In genomic region chr19:10126213-10126639, GRCh38 we compare ENCODE assay signal across 21 cellular contexts. TPM values are rescaled to one million over a fixed set of nuclear protein-coding genes. Genes with fewer than 3 reads are reported as not detected.
DNase-seq lines count a peak whose midpoint lies in the region; ATAC-seq, FAIRE-seq and TF ChIP-seq lines count a peak whose summit lies in the region.
"Had no signal": no experiment of that assay in that cellular context is flagged by ENCODE, and none has a peak within 500 bp of the region (broad histone marks: within the 10 kb centered on the region; RNA-seq: fewer than 3 reads in every experiment).

No MANE protein-coding gene starts in this region.

- H3K4me1 ChIP-seq in liver (ENCODE audit: control insufficient read depth in 4 of 4, insufficient read depth in 4 of 4, low read length in 3 of 4) (no peaks in the 10 kb centered on the region), HepG2 (ENCODE audit: insufficient read depth, low read length) (no peaks in the 10 kb centered on the region), upper lobe of right lung (no peaks in the 10 kb centered on the region)
- H3K4me1 ChIP-seq: A549, pancreas had no signal

- H3K36me3 ChIP-seq in liver (ENCODE audit: control insufficient read depth in 4 of 4, insufficient read depth in 3 of 4, low read depth in 1 of 4, low read length in 3 of 4), result peaks cover 0 to 3% (median 0%) of the 10 kb centered on the region in 4 donors
- no peaks in the 10 kb centered on the region for H3K36me3 ChIP-seq in HepG2 (replicated peaks in 1 of 2; ENCODE audit: control insufficient read depth in 1 of 2, insufficient read depth in 2 of 2, low read length in 2 of 2)
- H3K36me3 ChIP-seq in upper lobe of right lung, result peaks cover 30% of the 10 kb centered on the region
- H3K36me3 ChIP-seq: pancreas, vagina had no signal

- CTCF ChIA-PET in HepG2 (lab: Yijun Ruan, JAX; ENCODE audit: low intra/inter-chr PET ratio, low total read pairs), result no interaction called here

- in situ Hi-C loops in HepG2 (cut with HindIII; ENCODE audit: extremely low pct_ligation_motif_present, low pct_unique_long_range_greater_than_20kb), result no loop called here

- no peaks in the 10 kb centered on the region for H3K9me3 ChIP-seq in liver (ENCODE audit: control insufficient read depth in 4 of 4, low read length in 3 of 4)
- H3K9me3 ChIP-seq in HepG2 (ENCODE audit: low read length), result no peaks in the 10 kb centered on the region
- no peaks in the 10 kb centered on the region for H3K9me3 ChIP-seq in upper lobe of right lung
- H3K9me3 ChIP-seq: A549, pancreas, vagina had no signal

- FAIRE-seq in HepG2 (lab: Jason Lieb, UNC), result no peak
- FAIRE-seq: A549, pancreas had no signal

- TF ChIP-seq CTCF in liver (IDR thresholded peaks at IDR 0.05; ENCODE audit: low read depth, low read length, missing input control), result no peak
- TF ChIP-seq CTCF in HepG2 (CRISPR knock-in tag; IDR thresholded peaks at IDR 0.05), result no peak
- no peak for TF ChIP-seq CTCF in upper lobe of right lung (IDR thresholded peaks at IDR 0.05)

- BruUV-seq in HepG2 (replicated peaks; lab: Mats Ljungman, UMichigan), result no TSS peak

- H3K4me3 ChIP-seq in liver (ENCODE audit: low read depth in 1 of 3, low read length in 3 of 3) (no peak overlapping the region), HepG2 (replicated peaks in 1 of 3; ENCODE audit: insufficient read depth in 1 of 3, low read depth in 2 of 3, low read length in 3 of 3) (no peak overlapping the region), upper lobe of right lung (no peak overlapping the region)
- H3K4me3 ChIP-seq: A549, pancreas, vagina had no signal

- H3K27ac ChIP-seq in liver (ENCODE audit: low read depth in 1 of 2, low read length in 2 of 2), result no peak overlapping the region
- no peak overlapping the region for H3K27ac ChIP-seq in HepG2 (ENCODE audit: extremely low read length, insufficient read depth, low read length)
- peak overlapping the region; percentile 65 for H3K27ac ChIP-seq in upper lobe of right lung
- H3K27ac ChIP-seq: A549, RWPE1, vagina had no signal

- H3K79me2 ChIP-seq in HepG2 (ENCODE audit: insufficient read depth, low read length), result no peaks in the 10 kb centered on the region

- POLR2A ChIA-PET in HepG2 (lab: Yijun Ruan, JAX), result no interaction called here

- TF ChIP-seq EP300 in HepG2 (IDR thresholded peaks at IDR 0.05; ENCODE audit: low read depth in 2 of 2, low read length in 2 of 2), result no peak
- no peak for TF ChIP-seq EP300 in HepG2 (CRISPR knock-in tag; IDR thresholded peaks at IDR 0.05; ENCODE audit: borderline replicate concordance)

- intact Hi-C loops in HepG2 (cut with micrococcal nuclease; ENCODE audit: unreplicated experiment), result no loop called here
- intact Hi-C loops in upper lobe of right lung (cut with DNase I), result no loop called here

- ATAC-seq in HepG2 (no peak), left lobe of liver (peak; percentile 14), upper lobe of right lung (peak; percentile 85), esophagus mucosa (no peak), HG02642 (IDR thresholded peaks at IDR 0.05; ENCODE audit: poor library complexity, unreplicated experiment) (no peak)
- ATAC-seq: A549, T-cell had no signal

- WGBS in liver, result 85% methylated on average over 4 of the region's 4 CpGs
- WGBS in HepG2 (ENCODE audit: low lambda C conversion rate), result 95% methylated on average over 4 of the region's 4 CpGs

- TF ChIP-seq RAD21 in liver (IDR thresholded peaks at IDR 0.05) (no peak), HepG2 (CRISPR knock-in tag; IDR thresholded peaks at IDR 0.05) (no peak)

- H3K9ac ChIP-seq in liver (ENCODE audit: low read depth in 1 of 2, low read length in 2 of 2) (no peak overlapping the region), HepG2 (ENCODE audit: insufficient read depth, low read depth, low read length) (no peak overlapping the region)

- no peak for TF ChIP-seq POLR2A in HepG2 (IDR thresholded peaks at IDR 0.05; ENCODE audit: insufficient read depth in 1 of 2, low read depth in 2 of 2, low read length in 2 of 2)

- no peak overlapping the region for H3K4me2 ChIP-seq in HepG2 (ENCODE audit: low read depth, low read length)
- H3K4me2 ChIP-seq: A549 had no signal

- no peak for DNase-seq in HepG2 (ENCODE audit: low spot score)
- peak; percentile 91 for DNase-seq in SIG-M5 treated with dmso at 0.1 percent for 504 hours (lab: John Stamatoyannopoulos, UW; ENCODE audit: unreplicated experiment)
- no peak for DNase-seq in left lobe of liver (ENCODE audit: low spot score)
- DNase-seq in upper lobe of right lung, result no peak
- no peak for DNase-seq in NCI-H1436 (lab: John Stamatoyannopoulos, UW)
- DNase-seq: activated CD4-positive, alpha-beta memory T cell treated with anti-CD3 and anti-CD28 coated beads, Interleukin-2, amount 10 ng/mL, durations not matched to agents 7 days and 5 days; activated T-cell treated with anti-CD3 and anti-CD28 coated beads, Interleukin-2, amount 50 U/mL, for 24 hours; C1 segment of cervical spinal cord; DMS 273 treated with DMSO at 0.1 percent for 48 hours; H9; mammary epithelial cell; NCI-H187; NCI-H2227 treated with DMSO at 0.1 percent for 48 hours; pancreas; T-cell had no signal

- no peaks in the 10 kb centered on the region for H3K27me3 ChIP-seq in liver (ENCODE audit: control insufficient read depth in 4 of 4, insufficient read depth in 4 of 4, low read length in 3 of 4)
- H3K27me3 ChIP-seq in HepG2 (ENCODE audit: control insufficient read depth in 1 of 2, insufficient read depth in 2 of 2, low read length in 2 of 2), result no peaks in the 10 kb centered on the region
- H3K27me3 ChIP-seq in upper lobe of right lung, result no peaks in the 10 kb centered on the region
- H3K27me3 ChIP-seq: pancreas, vagina had no signal

- H2AFZ ChIP-seq in HepG2 (ENCODE audit: low read length), result no peak overlapping the region

- H4K20me1 ChIP-seq in HepG2 (ENCODE audit: insufficient read depth, low read length), result no peaks in the 10 kb centered on the region

RNA-seq across cellular contexts. Expression of gene EIF3G, which starts 6.5 kb away (rescaled TPM):
- 10 to 100 TPM; 86.2 to 96.3 TPM for total RNA-seq in liver
- 10 to 100 TPM; 71.0 to 84.4 TPM for polyA plus RNA-seq in liver
- 173 and 206 TPM in 2 replicates for total RNA-seq in HepG2 (2016; rRNA removed; fragmentation: Illumina TruSeq; extraction: Trizol)
- 168 and 195 TPM in 2 replicates for total RNA-seq in HepG2 (2016; cell fraction: cytosol; rRNA removed; fragmentation: Illumina TruSeq; extraction: Trizol; ENCODE audit: low read depth)
- 150 and 220 TPM in 2 replicates for total RNA-seq in HepG2 (2016; cell fraction: insoluble cytoplasmic fraction; rRNA removed; fragmentation: Illumina TruSeq; extraction: Trizol)
- 162 and 175 TPM in 2 replicates for total RNA-seq in HepG2 (2016; cell fraction: membrane; rRNA removed; fragmentation: Illumina TruSeq; extraction: Trizol)
- 111 and 116 TPM in 2 replicates for total RNA-seq in HepG2 (2016; cell fraction: nucleus; rRNA removed; fragmentation: Illumina TruSeq; extraction: Trizol)
- 135 and 141 TPM in 2 replicates for polyA plus RNA-seq in HepG2 (2011; rRNA removed)
- 116 and 159 TPM in 2 replicates for polyA plus RNA-seq in HepG2 (2011; cell fraction: cytosol; rRNA removed)
- 984 and 1,211 TPM in 2 replicates for polyA plus RNA-seq in HepG2 (2011; cell fraction: nucleus; rRNA removed)
- 126 and 143 TPM in 2 replicates for polyA plus RNA-seq in HepG2 (2012)
- polyA plus RNA-seq in HepG2 (2016; cell fraction: cytosol; fragmentation: Illumina TruSeq; extraction: Trizol; ENCODE audit: low read depth), result 131 and 139 TPM in 2 replicates
- polyA plus RNA-seq in HepG2 (2016; cell fraction: insoluble cytoplasmic fraction; fragmentation: Illumina TruSeq; extraction: Trizol; ENCODE audit: low read depth), result 150 and 174 TPM in 2 replicates
- polyA plus RNA-seq in HepG2 (2016; cell fraction: membrane; fragmentation: Illumina TruSeq; extraction: Trizol; ENCODE audit: low read depth), result 143 and 147 TPM in 2 replicates
- polyA plus RNA-seq in HepG2 (2016; cell fraction: nucleus; fragmentation: Illumina TruSeq; extraction: Trizol; ENCODE audit: insufficient read depth, low read depth), result 284 and 296 TPM in 2 replicates
- polyA minus RNA-seq in HepG2 (2011; rRNA and poly(A)+ RNA removed; ENCODE audit: low replicate concordance), result 86.0 and 105 TPM in 2 replicates
- polyA minus RNA-seq in HepG2 (2011; cell fraction: cytosol; rRNA and poly(A)+ RNA removed), result 35.8 and 39.9 TPM in 2 replicates
- polyA minus RNA-seq in HepG2 (2011; cell fraction: nucleus; rRNA and poly(A)+ RNA removed), result 64.5 and 67.1 TPM in 2 replicates
- 84.6 TPM for total RNA-seq in left lobe of liver
- 175 TPM for total RNA-seq in upper lobe of right lung
- 166 TPM for total RNA-seq in esophagus mucosa

RNA-seq across cellular contexts. Expression of gene P2RY11, which starts 14.7 kb away (rescaled TPM):
- total RNA-seq in liver (1 to 10 TPM; 3.2 to 4.1 TPM), HepG2 (2016; rRNA removed; fragmentation: Illumina TruSeq; extraction: Trizol) (1.5 and 4.0 TPM in 2 replicates), left lobe of liver (6.6 TPM), upper lobe of right lung (13.5 TPM), esophagus mucosa (4.8 TPM)
- polyA plus RNA-seq in liver (1 to 10 TPM in 1 of 2 donors, under 1 TPM in 1; 0.68 to 5.3 TPM), HepG2 (2011; rRNA removed) (7.8 and 13.2 TPM in 2 replicates)
- total RNA-seq in HepG2 (2016; cell fraction: cytosol; rRNA removed; fragmentation: Illumina TruSeq; extraction: Trizol; ENCODE audit: low read depth), result 0.44 and 0.51 TPM in 2 replicates
- total RNA-seq in HepG2 (2016; cell fraction: insoluble cytoplasmic fraction; rRNA removed; fragmentation: Illumina TruSeq; extraction: Trizol), result 1.2 and 3.7 TPM in 2 replicates
- 1.00 and 1.3 TPM in 2 replicates for total RNA-seq in HepG2 (2016; cell fraction: membrane; rRNA removed; fragmentation: Illumina TruSeq; extraction: Trizol)
- 3.5 and 5.0 TPM in 2 replicates for total RNA-seq in HepG2 (2016; cell fraction: nucleus; rRNA removed; fragmentation: Illumina TruSeq; extraction: Trizol)
- polyA plus RNA-seq in HepG2 (2011; cell fraction: cytosol; rRNA removed), result 3.7 and 6.4 TPM in 2 replicates
- polyA plus RNA-seq in HepG2 (2011; cell fraction: nucleus; rRNA removed), result 54.8 and 89.7 TPM in 2 replicates
- polyA plus RNA-seq in HepG2 (2012), result 9.0 and 12.8 TPM in 2 replicates
- polyA plus RNA-seq in HepG2 (2016; cell fraction: cytosol; fragmentation: Illumina TruSeq; extraction: Trizol; ENCODE audit: low read depth), result 0.51 and 0.64 TPM in 2 replicates
- 2.7 and 3.1 TPM in 2 replicates for polyA plus RNA-seq in HepG2 (2016; cell fraction: insoluble cytoplasmic fraction; fragmentation: Illumina TruSeq; extraction: Trizol; ENCODE audit: low read depth)
- polyA plus RNA-seq in HepG2 (2016; cell fraction: membrane; fragmentation: Illumina TruSeq; extraction: Trizol; ENCODE audit: low read depth), result 0.66 and 0.74 TPM in 2 replicates
- 26.8 and 36.2 TPM in 2 replicates for polyA plus RNA-seq in HepG2 (2016; cell fraction: nucleus; fragmentation: Illumina TruSeq; extraction: Trizol; ENCODE audit: insufficient read depth, low read depth)
- polyA minus RNA-seq in HepG2 (2011; rRNA and poly(A)+ RNA removed; ENCODE audit: low replicate concordance), result 18.1 and 21.5 TPM in 2 replicates
- 5.4 and 5.5 TPM in 2 replicates for polyA minus RNA-seq in HepG2 (2011; cell fraction: cytosol; rRNA and poly(A)+ RNA removed)
- 8.0 and 12.6 TPM in 2 replicates for polyA minus RNA-seq in HepG2 (2011; cell fraction: nucleus; rRNA and poly(A)+ RNA removed)

RNA-seq across cellular contexts. Expression of gene PPAN, which starts 20.1 kb away (rescaled TPM):
- total RNA-seq in liver, result 10 to 100 TPM; 10.4 to 18.1 TPM
- 10 to 100 TPM; 10.1 to 20.7 TPM for polyA plus RNA-seq in liver
- total RNA-seq in HepG2 (2016; rRNA removed; fragmentation: Illumina TruSeq; extraction: Trizol), result 23.9 and 36.2 TPM in 2 replicates
- 17.2 and 20.8 TPM in 2 replicates for total RNA-seq in HepG2 (2016; cell fraction: cytosol; rRNA removed; fragmentation: Illumina TruSeq; extraction: Trizol; ENCODE audit: low read depth)
- 22.0 and 41.0 TPM in 2 replicates for total RNA-seq in HepG2 (2016; cell fraction: insoluble cytoplasmic fraction; rRNA removed; fragmentation: Illumina TruSeq; extraction: Trizol)
- total RNA-seq in HepG2 (2016; cell fraction: membrane; rRNA removed; fragmentation: Illumina TruSeq; extraction: Trizol), result 19.3 and 20.0 TPM in 2 replicates
- total RNA-seq in HepG2 (2016; cell fraction: nucleus; rRNA removed; fragmentation: Illumina TruSeq; extraction: Trizol), result 29.5 and 36.7 TPM in 2 replicates
- polyA plus RNA-seq in HepG2 (2011; rRNA removed), result 41.9 and 53.5 TPM in 2 replicates
- polyA plus RNA-seq in HepG2 (2011; cell fraction: cytosol; rRNA removed), result 25.0 and 35.7 TPM in 2 replicates
- polyA plus RNA-seq in HepG2 (2011; cell fraction: nucleus; rRNA removed), result 105 and 138 TPM in 2 replicates
- 23.5 and 24.7 TPM in 2 replicates for polyA plus RNA-seq in HepG2 (2012)
- 7.2 and 9.4 TPM in 2 replicates for polyA plus RNA-seq in HepG2 (2016; cell fraction: cytosol; fragmentation: Illumina TruSeq; extraction: Trizol; ENCODE audit: low read depth)
- 27.4 and 29.3 TPM in 2 replicates for polyA plus RNA-seq in HepG2 (2016; cell fraction: insoluble cytoplasmic fraction; fragmentation: Illumina TruSeq; extraction: Trizol; ENCODE audit: low read depth)
- 9.2 and 10.0 TPM in 2 replicates for polyA plus RNA-seq in HepG2 (2016; cell fraction: membrane; fragmentation: Illumina TruSeq; extraction: Trizol; ENCODE audit: low read depth)
- 78.4 and 87.0 TPM in 2 replicates for polyA plus RNA-seq in HepG2 (2016; cell fraction: nucleus; fragmentation: Illumina TruSeq; extraction: Trizol; ENCODE audit: insufficient read depth, low read depth)
- polyA minus RNA-seq in HepG2 (2011; rRNA and poly(A)+ RNA removed; ENCODE audit: low replicate concordance), result 133 and 258 TPM in 2 replicates
- polyA minus RNA-seq in HepG2 (2011; cell fraction: cytosol; rRNA and poly(A)+ RNA removed), result 18.6 and 19.3 TPM in 2 replicates
- polyA minus RNA-seq in HepG2 (2011; cell fraction: nucleus; rRNA and poly(A)+ RNA removed), result 54.0 and 63.7 TPM in 2 replicates
- 13.0 TPM for total RNA-seq in left lobe of liver
- total RNA-seq in upper lobe of right lung, result 35.2 TPM
- total RNA-seq in esophagus mucosa, result 32.3 TPM

RNA-seq across cellular contexts. Expression of gene ANGPTL6, which starts 23.7 kb away (rescaled TPM):
- total RNA-seq in liver, result 10 to 100 TPM in 1 of 2 donors, 1 to 10 TPM in 1; 7.8 to 10.5 TPM
- polyA plus RNA-seq in liver, result 10 to 100 TPM in 1 of 2 donors, 1 to 10 TPM in 1; 5.5 to 13.5 TPM
- 0.15 TPM in 1 of 2 replicates, not detected in the other for total RNA-seq in HepG2 (2016; rRNA removed; fragmentation: Illumina TruSeq; extraction: Trizol)
- not detected in 2 replicates for total RNA-seq in HepG2 (2016; cell fraction: cytosol; rRNA removed; fragmentation: Illumina TruSeq; extraction: Trizol; ENCODE audit: low read depth)
- 0.24 TPM in 1 of 2 replicates, not detected in the other for total RNA-seq in HepG2 (2016; cell fraction: insoluble cytoplasmic fraction; rRNA removed; fragmentation: Illumina TruSeq; extraction: Trizol)
- total RNA-seq in HepG2 (2016; cell fraction: membrane; rRNA removed; fragmentation: Illumina TruSeq; extraction: Trizol), result 0.14 TPM in 1 of 2 replicates, not detected in the other
- 0.31 TPM in 1 of 2 replicates, not detected in the other for total RNA-seq in HepG2 (2016; cell fraction: nucleus; rRNA removed; fragmentation: Illumina TruSeq; extraction: Trizol)
- polyA plus RNA-seq in HepG2 (2011; rRNA removed), result 1.4 and 2.2 TPM in 2 replicates
- 1.8 and 2.1 TPM in 2 replicates for polyA plus RNA-seq in HepG2 (2011; cell fraction: cytosol; rRNA removed)
- polyA plus RNA-seq in HepG2 (2011; cell fraction: nucleus; rRNA removed), result 4.3 and 5.8 TPM in 2 replicates
- 0.85 and 1.0 TPM in 2 replicates for polyA plus RNA-seq in HepG2 (2012)
- polyA plus RNA-seq in HepG2 (2016; cell fraction: cytosol; fragmentation: Illumina TruSeq; extraction: Trizol; ENCODE audit: low read depth), result 0.18 and 0.20 TPM in 2 replicates
- 0.16 TPM in 1 of 2 replicates, not detected in the other for polyA plus RNA-seq in HepG2 (2016; cell fraction: insoluble cytoplasmic fraction; fragmentation: Illumina TruSeq; extraction: Trizol; ENCODE audit: low read depth)
- 0.09 TPM in 1 of 2 replicates, not detected in the other for polyA plus RNA-seq in HepG2 (2016; cell fraction: membrane; fragmentation: Illumina TruSeq; extraction: Trizol; ENCODE audit: low read depth)
- 0.70 TPM in 1 of 2 replicates, not detected in the other for polyA plus RNA-seq in HepG2 (2016; cell fraction: nucleus; fragmentation: Illumina TruSeq; extraction: Trizol; ENCODE audit: insufficient read depth, low read depth)
- 0.30 and 0.96 TPM in 2 replicates for polyA minus RNA-seq in HepG2 (2011; rRNA and poly(A)+ RNA removed; ENCODE audit: low replicate concordance)
- 0.53 and 0.89 TPM in 2 replicates for polyA minus RNA-seq in HepG2 (2011; cell fraction: cytosol; rRNA and poly(A)+ RNA removed)
- 0.25 and 0.52 TPM in 2 replicates for polyA minus RNA-seq in HepG2 (2011; cell fraction: nucleus; rRNA and poly(A)+ RNA removed)
- 17.9 TPM for total RNA-seq in left lobe of liver
- total RNA-seq in upper lobe of right lung, result 0.23 TPM
- total RNA-seq in esophagus mucosa, result not detected
- total RNA-seq: mammary epithelial cell, vagina had no signal

RNA-seq across cellular contexts. Expression of gene SHFL, which starts 40.1 kb away (rescaled TPM):
- total RNA-seq in liver, result 10 to 100 TPM; 13.1 to 87.5 TPM
- polyA plus RNA-seq in liver, result 100 to 1,000 TPM in 1 of 2 donors, 10 to 100 TPM in 1; 82.0 to 104 TPM
- total RNA-seq in HepG2 (2016; rRNA removed; fragmentation: Illumina TruSeq; extraction: Trizol), result 8.9 and 12.3 TPM in 2 replicates
- total RNA-seq in HepG2 (2016; cell fraction: cytosol; rRNA removed; fragmentation: Illumina TruSeq; extraction: Trizol; ENCODE audit: low read depth), result 7.9 and 8.8 TPM in 2 replicates
- 9.0 and 12.8 TPM in 2 replicates for total RNA-seq in HepG2 (2016; cell fraction: insoluble cytoplasmic fraction; rRNA removed; fragmentation: Illumina TruSeq; extraction: Trizol)
- total RNA-seq in HepG2 (2016; cell fraction: membrane; rRNA removed; fragmentation: Illumina TruSeq; extraction: Trizol), result 14.0 and 14.3 TPM in 2 replicates
- total RNA-seq in HepG2 (2016; cell fraction: nucleus; rRNA removed; fragmentation: Illumina TruSeq; extraction: Trizol), result 8.6 and 11.4 TPM in 2 replicates
- polyA plus RNA-seq in HepG2 (2011; rRNA removed), result 36.4 and 47.5 TPM in 2 replicates
- polyA plus RNA-seq in HepG2 (2011; cell fraction: cytosol; rRNA removed), result 25.4 and 30.5 TPM in 2 replicates
- 157 and 161 TPM in 2 replicates for polyA plus RNA-seq in HepG2 (2011; cell fraction: nucleus; rRNA removed)
- polyA plus RNA-seq in HepG2 (2012), result 11.5 and 18.6 TPM in 2 replicates
- 9.0 and 10.1 TPM in 2 replicates for polyA plus RNA-seq in HepG2 (2016; cell fraction: cytosol; fragmentation: Illumina TruSeq; extraction: Trizol; ENCODE audit: low read depth)
- polyA plus RNA-seq in HepG2 (2016; cell fraction: insoluble cytoplasmic fraction; fragmentation: Illumina TruSeq; extraction: Trizol; ENCODE audit: low read depth), result 12.6 and 14.6 TPM in 2 replicates
- polyA plus RNA-seq in HepG2 (2016; cell fraction: membrane; fragmentation: Illumina TruSeq; extraction: Trizol; ENCODE audit: low read depth), result 13.7 and 14.9 TPM in 2 replicates
- 35.0 and 36.4 TPM in 2 replicates for polyA plus RNA-seq in HepG2 (2016; cell fraction: nucleus; fragmentation: Illumina TruSeq; extraction: Trizol; ENCODE audit: insufficient read depth, low read depth)
- 19.0 and 19.3 TPM in 2 replicates for polyA minus RNA-seq in HepG2 (2011; rRNA and poly(A)+ RNA removed; ENCODE audit: low replicate concordance)
- polyA minus RNA-seq in HepG2 (2011; cell fraction: cytosol; rRNA and poly(A)+ RNA removed), result 13.9 and 15.2 TPM in 2 replicates
- 18.2 and 21.1 TPM in 2 replicates for polyA minus RNA-seq in HepG2 (2011; cell fraction: nucleus; rRNA and poly(A)+ RNA removed)
- total RNA-seq in left lobe of liver, result 72.7 TPM
- total RNA-seq in upper lobe of right lung, result 52.0 TPM
- 11.1 TPM for total RNA-seq in esophagus mucosa

Comparison
In these comparisons a context has a peak if more than half of its experiments do, and no peak if none do; other contexts are left out.
1. ATAC-seq: peak in left lobe of liver (single experiment) and upper lobe of right lung (single experiment); none in HepG2 (single experiment), esophagus mucosa (single experiment) and HG02642 (single experiment).